In the genomic region with DNA sequence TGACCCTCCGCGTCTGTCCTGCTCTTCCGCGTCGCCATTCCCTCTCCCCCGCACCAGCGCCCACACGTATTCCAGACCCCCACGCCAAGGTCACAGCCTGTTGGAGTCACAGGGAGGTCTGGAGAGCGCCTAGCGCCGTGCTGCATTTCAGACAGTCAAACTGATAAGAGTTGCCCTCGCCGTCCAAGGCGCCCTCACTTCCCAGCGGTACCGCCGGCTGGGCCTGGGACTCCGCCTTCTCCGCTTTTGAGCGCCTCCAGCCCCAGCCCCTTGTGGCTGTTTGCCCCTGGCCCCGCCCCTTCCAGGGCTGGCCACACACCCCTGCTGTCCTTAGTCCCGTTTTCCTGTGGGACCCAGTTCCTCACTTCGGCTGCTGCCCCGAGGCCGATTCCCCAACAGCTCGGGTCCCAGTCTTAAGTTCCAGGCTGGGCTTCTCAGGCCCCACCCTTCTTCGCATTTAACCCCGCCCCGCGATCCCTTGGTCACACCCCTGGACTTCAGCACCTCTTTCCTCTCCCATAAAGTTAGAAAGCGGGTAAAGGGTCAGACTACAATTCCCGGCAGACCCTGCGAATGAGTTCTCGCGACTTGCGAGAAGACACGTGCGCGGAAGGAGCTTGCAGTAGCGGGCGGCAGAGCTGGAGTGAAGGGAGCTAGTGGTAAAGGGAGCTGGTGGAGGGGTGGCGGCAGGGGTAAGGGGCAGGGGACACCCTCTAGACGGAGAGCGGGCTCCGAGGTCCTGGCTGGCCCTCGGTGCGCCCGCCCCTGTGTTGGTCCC, we compare ENCODE assay signal across 8 cellular contexts. TPM values are rescaled to one million over a fixed set of nuclear protein-coding genes. Genes with fewer than 3 reads are reported as not detected.
DNase-seq lines count a peak whose midpoint lies in the region; ATAC-seq, FAIRE-seq and TF ChIP-seq lines count a peak whose summit lies in the region.

A gene (plus strand): TSS at position 612 of the 778 bp plus-strand sequence. CDS start 1,085 bp downstream, outside the sequence.

- H3K27ac Mint-ChIP-seq in T-cell: peak within 1 kb of the TSS; percentile 80 to 83

- H3K36me3 Mint-ChIP-seq in T-cell: peaks cover 10% of the 10 kb centered on the region

- CTCF ChIA-PET in T-cell (lab: Charles Lee): interaction anchor here in 1 of 2 donors (0.6 to 1.6 kb wide), 14 partner anchors 10 to 1710 kb away, joined by 3 to 15 read pairs (median 4); a partner anchor contains a TSS

- peak within 1 kb of the TSS; percentile 88 for H3K4me2 ChIP-seq in parathyroid adenoma (ENCODE audit: low read length)

- peaks cover 32 to 40% (median 35%) of the 10 kb centered on the region in 3 donors for H3K4me1 Mint-ChIP-seq in T-cell

- ATAC-seq in HG02840 (IDR thresholded peaks at IDR 0.05; ENCODE audit: low FRiP score, unreplicated experiment): peak; percentile 95
- ATAC-seq in T-cell (replicated peaks in 1 of 4): peak; percentile 92 to 95 (median 94)

- H3K27ac ChIP-seq in adipose tissue (ENCODE audit: low read depth, low read length): peak within 1 kb of the TSS; percentile 73
- peak within 1 kb of the TSS; percentile 85 for H3K27ac ChIP-seq in cardiac muscle cell
- H3K27ac ChIP-seq in parathyroid adenoma: peak within 1 kb of the TSS; percentile 68
- peak within 1 kb of the TSS; percentile 90 to 97 (median 92) for H3K27ac ChIP-seq in tibial nerve

- WGBS in adipose tissue, 3 donors: 0% methylated on average over 48 to 49 of the region's 49 CpGs
- WGBS in tibial nerve, 2 donors: 0 to 1% methylated on average over 47 to 48 of the region's 49 CpGs

- peaks cover 34 to 46% of the 10 kb centered on the region in 2 donors for H3K27me3 Mint-ChIP-seq in T-cell

- H3K79me2 ChIP-seq in parathyroid adenoma: no peaks in the 10 kb centered on the region

- peak within 1 kb of the TSS; percentile 39 for H3K4me3 ChIP-seq in cardiac muscle cell
- H3K4me3 ChIP-seq in parathyroid adenoma (ENCODE audit: low read depth, low read length): peak within 1 kb of the TSS; percentile 82
- peak within 1 kb of the TSS; percentile 59 to 72 (median 66) for H3K4me3 ChIP-seq in tibial nerve

- POLR2A ChIA-PET in T-cell (lab: Charles Lee): interaction anchor here (0.5 to 0.7 kb wide), 6 partner anchors 21 to 509 kb away, joined by 3 to 9 read pairs (median 4); a partner anchor contains a TSS

- FAIRE-seq in GM12891 (lab: Jason Lieb, UNC): peak; percentile 91

- TF ChIP-seq EP300 in tibial nerve (IDR thresholded peaks at IDR 0.05): peak; percentile 87 to 91

- H3K4me1 ChIP-seq in cardiac muscle cell (ENCODE audit: low read depth): peaks cover 29% of the 10 kb centered on the region
- H3K4me1 ChIP-seq in parathyroid adenoma: peaks cover 13% of the 10 kb centered on the region
- H3K4me1 ChIP-seq in tibial nerve: peaks cover 0 to 38% (median 17%) of the 10 kb centered on the region in 4 donors

- TF ChIP-seq CTCF in cardiac muscle cell (IDR thresholded peaks at IDR 0.05; ENCODE audit: low read depth, low read length) (no peak), parathyroid adenoma (IDR thresholded peaks at IDR 0.05) (no peak), tibial nerve (IDR thresholded peaks at IDR 0.05) (peak in 2 of 5 experiments; percentile 31 to 32)

- peak; percentile 99 for DNase-seq in GM12891 (ENCODE audit: insufficient read length, low spot score)
- DNase-seq in NCI-H1436 treated with DMSO at 0.1 percent for 48 hours (lab: John Stamatoyannopoulos, UW): peak; percentile 81
- DNase-seq in T-cell: peak; percentile 81 to 94 (median 89)
- DNase-seq in cardiac muscle cell (ENCODE audit: low read depth in 1 of 2, low spot score in 1 of 2): peak; percentile 98 to 99
- peak; percentile 91 to 98 for DNase-seq in tibial nerve (ENCODE audit: low spot score in 2 of 2)

- H3K27me3 ChIP-seq in cardiac muscle cell (peaks cover 8% of the 10 kb centered on the region), parathyroid adenoma (ENCODE audit: control insufficient read depth, insufficient read depth, low read length) (no peaks in the 10 kb centered on the region), tibial nerve (peaks cover 0 to 33% of the 10 kb centered on the region in 2 donors)

- TF ChIP-seq POLR2A in GM12891 (IDR thresholded peaks at IDR 0.05; ENCODE audit: low read depth, low read length): peak; percentile 89
- TF ChIP-seq POLR2A in tibial nerve (IDR thresholded peaks at IDR 0.05): peak; percentile 25 to 76

- peak within 1 kb of the TSS; percentile 70 for H2AFZ ChIP-seq in parathyroid adenoma

- H3K9ac ChIP-seq in parathyroid adenoma: no peak within 1 kb of the TSS

- H3K9me3 ChIP-seq in cardiac muscle cell (ENCODE audit: low read depth) (no peaks in the 10 kb centered on the region), parathyroid adenoma (ENCODE audit: control insufficient read depth, low read length) (no peaks in the 10 kb centered on the region), tibial nerve (no peaks in the 10 kb centered on the region)

- no peaks in the 10 kb centered on the region for H3K9me3 Mint-ChIP-seq in T-cell

- H3K36me3 ChIP-seq in cardiac muscle cell: no peaks in the 10 kb centered on the region
- H3K36me3 ChIP-seq in parathyroid adenoma (ENCODE audit: control insufficient read depth, insufficient read depth, low read length): no peaks in the 10 kb centered on the region
- H3K36me3 ChIP-seq in tibial nerve: peaks cover 0 to 19% (median 0%) of the 10 kb centered on the region in 3 donors

- peak within 1 kb of the TSS; percentile 90 to 96 (median 93) for H3K4me3 Mint-ChIP-seq in T-cell

TF ChIP-seq in GM12891, 5 proteins besides CTCF, POLR2A, EP300 and RAD21:
- peak; percentile 84 for TF ChIP-seq POLR2AphosphoS5 (IDR thresholded peaks at IDR 0.05; ENCODE audit: low read depth, low read length)
- peak; percentile 19 for TF ChIP-seq PAX5 (IDR thresholded peaks at IDR 0.05; ENCODE audit: insufficient read depth, low read length, severe bottlenecking)
- no peak for TF ChIP-seq SPI1 (IDR thresholded peaks at IDR 0.05; ENCODE audit: low read depth, low read length)
- TF ChIP-seq POU2F2 (IDR thresholded peaks at IDR 0.05; ENCODE audit: low read depth, low read length): peak; percentile 31; the same call in 1 of the 2 replicates
- TF ChIP-seq TAF1 (IDR thresholded peaks at IDR 0.05; ENCODE audit: low read depth, low read length): peak; percentile 86

RNA-seq across cellular contexts. Expression of the gene that starts here (rescaled TPM):
- 32.6 TPM for polyA plus RNA-seq in GM12891 (2012; ENCODE audit: low read depth, missing spikeins)
- total RNA-seq in T-cell: 10 to 100 TPM; 20.6 to 47.7 (median 41.3) TPM
- 10 to 100 TPM; 27.5 to 39.9 (median 35.8) TPM for polyA plus RNA-seq in adipose tissue
- total RNA-seq in cardiac muscle cell: 35.0 and 45.5 TPM in 2 replicates
- 52.7 and 67.5 TPM in 2 replicates for polyA plus RNA-seq in cardiac muscle cell
- total RNA-seq in tibial nerve: 10 to 100 TPM; 18.8 to 29.7 (median 27.8) TPM

Comparison
In these comparisons a context has a peak if more than half of its experiments do, and no peak if none do; other contexts are left out.
1. Peak in every context shown above with its lines: DNase-seq, ATAC-seq, H3K4me3 ChIP-seq and H3K27ac ChIP-seq.